Comparison of ENCODE assay signal across 7 cellular contexts in the genomic region with DNA sequence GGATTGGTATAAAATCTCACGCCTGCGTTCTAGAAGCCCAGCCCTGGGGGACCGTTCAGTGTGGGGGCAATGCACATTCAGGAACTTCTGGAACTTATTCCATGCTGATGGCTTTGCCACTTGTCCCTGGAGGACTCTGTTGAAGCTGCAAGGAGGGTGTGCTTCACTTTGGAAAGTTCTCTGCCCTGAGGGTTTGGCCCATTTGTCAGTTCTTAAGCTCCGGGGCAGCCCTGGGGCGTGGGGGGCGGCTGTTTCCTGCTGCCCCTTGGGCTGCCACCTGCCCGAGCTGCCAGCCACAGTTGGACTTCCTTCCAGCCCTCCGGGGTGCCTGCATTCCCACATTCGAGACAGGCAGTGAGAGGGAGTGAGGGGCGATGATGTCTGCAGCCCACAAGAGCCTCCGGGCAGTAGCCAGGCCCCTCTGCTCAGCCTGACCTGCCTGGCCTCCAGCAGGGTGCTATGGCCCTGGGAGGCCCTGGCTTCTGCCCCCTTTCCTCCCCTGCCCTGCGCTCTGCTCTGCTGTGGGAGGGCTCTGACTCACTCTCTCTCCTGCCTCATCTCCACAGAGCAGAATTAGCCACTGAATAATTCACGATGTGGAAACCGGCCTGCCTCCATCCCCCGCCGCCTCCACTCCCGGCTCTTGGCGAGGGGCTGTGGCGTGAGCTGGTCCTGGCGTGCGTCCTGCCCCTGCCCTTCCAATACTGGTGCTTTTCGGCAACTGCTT. TPM values are rescaled to one million over a fixed set of nuclear protein-coding genes. Genes with fewer than 3 reads are reported as not detected.
DNase-seq lines count a peak whose midpoint lies in the region; ATAC-seq, FAIRE-seq and TF ChIP-seq lines count a peak whose summit lies in the region.

No MANE protein-coding gene starts in this region.

- ATAC-seq in K562: peak; percentile 16

- 40% methylated on average over 22 of the region's 22 CpGs for WGBS in K562 (ENCODE audit: insufficient coverage, low coverage, missing lambda C conversion rate)
- 20 to 26% (median 26%) methylated on average over 20 to 22 of the region's 22 CpGs for WGBS in spleen, 5 donors

- H3K4me1 ChIP-seq in K562 (replicated peaks in 1 of 2; ENCODE audit: control insufficient read depth in 2 of 2, insufficient read depth in 2 of 2, low read length in 2 of 2): peaks cover 18 to 73% of the 10 kb centered on the region in 2 experiments
- H3K4me1 ChIP-seq in spleen: peaks cover 53 to 88% (median 78%) of the 10 kb centered on the region in 6 donors

- no peaks in the 10 kb centered on the region for H3K9me3 ChIP-seq in K562 (replicated peaks; ENCODE audit: control insufficient read depth, insufficient read depth, low read depth, low read length)
- H3K9me3 ChIP-seq in spleen: no peaks in the 10 kb centered on the region

- H3K4me3 ChIP-seq in K562 (no peak overlapping the region), spleen (peak overlapping the region; percentile 58 to 94 (median 76))

- CTCF ChIA-PET in K562 (lab: Yijun Ruan, JAX; ENCODE audit: low intra/inter-chr PET ratio): no interaction called here

- H3K27ac ChIP-seq in K562 (ENCODE audit: extremely low read depth, low read depth, low read length): no peak overlapping the region
- H3K27ac ChIP-seq in spleen: peak overlapping the region; percentile 82 to 94 (median 89)

- H3K27me3 ChIP-seq in K562 (ENCODE audit: control insufficient read depth in 2 of 2, insufficient read depth in 2 of 2, low read length in 2 of 2): no peaks in the 10 kb centered on the region; a peak in 1 of 5 replicates
- H3K27me3 ChIP-seq in spleen (replicated peaks in 1 of 7): no peaks in the 10 kb centered on the region

- DNase-seq in RPMI7951 (ENCODE audit: low read depth): peak; percentile 96
- DNase-seq in K562 (ENCODE audit: extremely low read depth in 1 of 4, low spot score in 3 of 4): peak in 1 of 4 experiments; percentile 39
- DNase-seq in iris pigment epithelial cell (ENCODE audit: low read depth): peak; percentile 91
- DNase-seq in spleen: peak; percentile 81
- no peak for DNase-seq in OCI-M2 (lab: John Stamatoyannopoulos, UW; ENCODE audit: unreplicated experiment)
- no peak for DNase-seq in NCI-H187 (lab: John Stamatoyannopoulos, UW)

- no peak for TF ChIP-seq EP300 in K562 (IDR thresholded peaks at IDR 0.05; ENCODE audit: low read length)

- TF ChIP-seq CTCF in K562 (IDR thresholded peaks at IDR 0.05 in 2 of 3, conservative IDR thresholded peaks at IDR 0.05 in 1 of 3; ENCODE audit: insufficient read depth in 2 of 3, low read depth in 1 of 3, low read length in 3 of 3) (no peak), spleen (IDR thresholded peaks at IDR 0.05 in 8 of 11, conservative IDR thresholded peaks at IDR 0.05 in 3 of 11) (no peak)

- H3K79me2 ChIP-seq in K562 (ENCODE audit: control insufficient read depth, insufficient read depth, low read length): no peaks in the 10 kb centered on the region; the same call in 2 of the 3 replicates

- in situ Hi-C loops in K562 (cut with MboI): no loop called here

- no peak for TF ChIP-seq RAD21 in K562 (CRISPR knock-in tag; conservative IDR thresholded peaks at IDR 0.05 in 1 of 2, IDR thresholded peaks at IDR 0.05 in 1 of 2)

- H3K9ac ChIP-seq in K562 (ENCODE audit: insufficient read depth in 1 of 2, low read depth in 2 of 2, low read length in 2 of 2): peak overlapping the region in 1 of 2 experiments; percentile 92; a peak in 2 of 4 replicates

- peak; percentile 67 for FAIRE-seq in K562 (lab: Jason Lieb, UNC)

- no peaks in the 10 kb centered on the region for H3K9me1 ChIP-seq in K562 (ENCODE audit: control insufficient read depth, insufficient read depth, low read length)

- TF ChIP-seq POLR2A in GM18526 (IDR thresholded peaks at IDR 0.05; ENCODE audit: extremely low read depth, insufficient read length) (peak; percentile 33), K562 (conservative IDR thresholded peaks at IDR 0.05) (no peak), spleen (IDR thresholded peaks at IDR 0.05) (no peak)

- 0 out of 2 replicates have a peak overlapping the region, but pooled peaks have one; percentile 25 for H3K4me2 ChIP-seq in K562 (ENCODE audit: insufficient read depth, low read length)

- POLR2A ChIA-PET in K562 (lab: Yijun Ruan, JAX): interaction anchor here (0.7 to 2.3 kb wide), 3 partner anchors 9 to 75 kb away, joined by 3 to 6 read pairs (median 3); partner anchors contain the start of gene IQCE

- H2AFZ ChIP-seq in K562 (ENCODE audit: low read depth, low read length): no peak overlapping the region

- no TSS peak for BruUV-seq in K562 (replicated peaks; lab: Mats Ljungman, UMichigan)

- H3K36me3 ChIP-seq in K562 (ENCODE audit: control insufficient read depth, insufficient read depth, low read length): no peaks in the 10 kb centered on the region
- H3K36me3 ChIP-seq in spleen: peaks cover 0 to 11% (median 0%) of the 10 kb centered on the region in 6 donors

- H4K20me1 ChIP-seq in K562 (replicated peaks; ENCODE audit: control insufficient read depth, insufficient read depth, low read length): peaks cover 15% of the 10 kb centered on the region

- intact Hi-C loops in K562 (cut with micrococcal nuclease): no loop called here
- intact Hi-C loops in spleen (cut with DNase I; ENCODE audit: low total_unique reads): no loop called here

TF ChIP-seq in K562, 482 proteins besides CTCF, POLR2A, EP300 and RAD21 (continues in another document):
- TF ChIP-seq EGR1 (conservative IDR thresholded peaks at IDR 0.05): peak; percentile 61
- TF ChIP-seq, protein P1, sequence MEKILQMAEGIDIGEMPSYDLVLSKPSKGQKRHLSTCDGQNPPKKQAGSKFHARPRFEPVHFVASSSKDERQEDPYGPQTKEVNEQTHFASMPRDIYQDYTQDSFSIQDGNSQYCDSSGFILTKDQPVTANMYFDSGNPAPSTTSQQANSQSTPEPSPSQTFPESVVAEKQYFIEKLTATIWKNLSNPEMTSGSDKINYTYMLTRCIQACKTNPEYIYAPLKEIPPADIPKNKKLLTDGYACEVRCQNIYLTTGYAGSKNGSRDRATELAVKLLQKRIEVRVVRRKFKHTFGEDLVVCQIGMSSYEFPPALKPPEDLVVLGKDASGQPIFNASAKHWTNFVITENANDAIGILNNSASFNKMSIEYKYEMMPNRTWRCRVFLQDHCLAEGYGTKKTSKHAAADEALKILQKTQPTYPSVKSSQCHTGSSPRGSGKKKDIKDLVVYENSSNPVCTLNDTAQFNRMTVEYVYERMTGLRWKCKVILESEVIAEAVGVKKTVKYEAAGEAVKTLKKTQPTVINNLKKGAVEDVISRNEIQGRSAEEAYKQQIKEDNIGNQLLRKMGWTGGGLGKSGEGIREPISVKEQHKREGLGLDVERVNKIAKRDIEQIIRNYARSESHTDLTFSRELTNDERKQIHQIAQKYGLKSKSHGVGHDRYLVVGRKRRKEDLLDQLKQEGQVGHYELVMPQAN (IDR thresholded peaks at IDR 0.05; ENCODE audit: borderline replicate concordance): no peak
- TF ChIP-seq FOXK1 (CRISPR knock-in tag; IDR thresholded peaks at IDR 0.05; ENCODE audit: borderline replicate concordance): 0 out of 2 replicates have a peak, but pooled peaks have one; percentile 44
- peak; percentile 62 for TF ChIP-seq FOSL1 (tag; conservative IDR thresholded peaks at IDR 0.05)
- TF ChIP-seq ZNF561 (CRISPR knock-in tag; conservative IDR thresholded peaks at IDR 0.05): no peak
- no peak for TF ChIP-seq CC2D1A (IDR thresholded peaks at IDR 0.05)

RNA-seq across cellular contexts. Expression of gene TTYH3, which starts 1.9 kb away (rescaled TPM):
- 20.5 and 34.9 TPM in 2 replicates for total RNA-seq in RPMI7951 (2014; rRNA removed; shearing (Covaris generic))
- total RNA-seq in K562 (2011; cell fraction: chromatin; rRNA removed; ENCODE audit: low replicate concordance): 4.3 and 18.5 TPM in 2 replicates
- 13.6 and 17.2 TPM in 2 replicates for total RNA-seq in K562 (2011; cell fraction: nucleolus; rRNA removed)
- total RNA-seq in K562 (2011; cell fraction: nucleoplasm; rRNA removed): 8.4 and 9.7 TPM in 2 replicates
- total RNA-seq in K562 (2014; rRNA removed) (1.4 and 1.5 TPM in 2 replicates), K562 (2014; rRNA removed; fragmentation: Illumina TruSeq; extraction: Trizol) (0.06 and 0.11 TPM in 2 replicates), K562 (2015; rRNA removed; fragmentation: Illumina TruSeq; extraction: Trizol) (0.62 and 0.79 TPM in 2 replicates), K562 (2021) (4.9 and 5.5 TPM in 2 replicates), spleen (100 to 1,000 TPM in 2 of 7 donors, 10 to 100 TPM in 5; 62.6 to 158 (median 86.0) TPM)
- polyA plus RNA-seq in K562 (2011; rRNA removed) (1.7 and 4.5 TPM in 2 replicates), K562 (2014; fragmentation: Illumina TruSeq; extraction: Trizol) (1.1 and 2.0 TPM in 2 replicates), K562 (2014; fragmentation: Nextera tagmentation; extraction: Ambion mirVana) (under 1 TPM; 0.01 to 0.04 TPM), K562 (2014; rRNA removed) (1.1 and 1.9 TPM in 2 replicates), spleen (10 to 100 TPM; 11.9 to 33.0 (median 13.1) TPM)
- polyA plus RNA-seq in K562 (2011; cell fraction: cytosol; rRNA removed): 2.7 and 5.1 TPM in 2 replicates
- 13.6 and 13.8 TPM in 2 replicates for polyA plus RNA-seq in K562 (2011; cell fraction: nucleus; rRNA removed)
- 3.5 and 7.4 TPM in 2 replicates for polyA plus RNA-seq in K562 (2012)
- 0.96 and 1.1 TPM in 2 replicates for polyA minus RNA-seq in K562 (2011; rRNA and poly(A)+ RNA removed)
- polyA minus RNA-seq in K562 (2011; cell fraction: cytosol; rRNA and poly(A)+ RNA removed): 5.5 and 6.6 TPM in 2 replicates
- polyA minus RNA-seq in K562 (2011; cell fraction: nucleus; rRNA and poly(A)+ RNA removed): 5.7 and 5.9 TPM in 2 replicates

RNA-seq across cellular contexts. Expression of gene AMZ1, which starts 54.3 kb away (rescaled TPM):
- total RNA-seq in RPMI7951 (2014; rRNA removed; shearing (Covaris generic)): 4.9 and 8.5 TPM in 2 replicates
- total RNA-seq in K562 (2011; cell fraction: chromatin; rRNA removed; ENCODE audit: low replicate concordance): 0.07 and 0.12 TPM in 2 replicates
- total RNA-seq in K562 (2011; cell fraction: nucleolus; rRNA removed): 0.17 TPM in 1 of 2 replicates, not detected in the other
- total RNA-seq in K562 (2011; cell fraction: nucleoplasm; rRNA removed): 0.07 and 0.08 TPM in 2 replicates
- not detected in 2 replicates for total RNA-seq in K562 (2014; rRNA removed)
- not detected in 2 replicates for total RNA-seq in K562 (2014; rRNA removed; fragmentation: Illumina TruSeq; extraction: Trizol)
- not detected in 2 replicates for total RNA-seq in K562 (2015; rRNA removed; fragmentation: Illumina TruSeq; extraction: Trizol)
- total RNA-seq in K562 (2021): not detected in 2 replicates
- not detected in 2 replicates for polyA plus RNA-seq in K562 (2011; rRNA removed)
- not detected in 2 replicates for polyA plus RNA-seq in K562 (2011; cell fraction: cytosol; rRNA removed)
- not detected in 2 replicates for polyA plus RNA-seq in K562 (2011; cell fraction: nucleus; rRNA removed)
- polyA plus RNA-seq in K562 (2012): 0.04 and 0.08 TPM in 2 replicates
- not detected in 2 replicates for polyA plus RNA-seq in K562 (2014; fragmentation: Illumina TruSeq; extraction: Trizol)
- not detected for polyA plus RNA-seq in K562 (2014; fragmentation: Nextera tagmentation; extraction: Ambion mirVana)
- not detected in 2 replicates for polyA plus RNA-seq in K562 (2014; rRNA removed)
- polyA minus RNA-seq in K562 (2011; rRNA and poly(A)+ RNA removed): 0.04 TPM in 1 of 2 replicates, not detected in the other
- polyA minus RNA-seq in K562 (2011; cell fraction: cytosol; rRNA and poly(A)+ RNA removed): not detected in 2 replicates
- polyA minus RNA-seq in K562 (2011; cell fraction: nucleus; rRNA and poly(A)+ RNA removed): not detected in 2 replicates
- total RNA-seq in spleen: 1 to 10 TPM in 6 of 7 donors, under 1 TPM in 1; 0.97 to 3.4 (median 1.9) TPM
- 1 to 10 TPM in 1 of 3 donors, under 1 TPM in 2; 0.20 to 1.6 (median 0.57) TPM for polyA plus RNA-seq in spleen

Comparison
In these comparisons a context has a peak if more than half of its experiments do, and no peak if none do; other contexts are left out.
1. DNase-seq: peak in RPMI7951 (single experiment), iris pigment epithelial cell (single experiment) and spleen (single experiment); none in OCI-M2 (single experiment) and NCI-H187 (0 of 2).